1 cellular context compared by ENCODE assay signal in genomic region chr11:125568970-125569912, GRCh38.
TF ChIP-seq lines count a peak whose summit lies in the region.

Gene EI24 (plus strand): TSS chr11:125569477. CDS start chr11:125572528, 3,051 bp downstream.

TF ChIP-seq in HepG2, 621 proteins besides CTCF, POLR2A, EP300 and RAD21 (continued from another document and continues in another):
- TF ChIP-seq ZBED4 (CRISPR knock-in tag; IDR thresholded peaks at IDR 0.05; ENCODE audit: borderline replicate concordance) (no peak), MEF2D (CRISPR knock-in tag; IDR thresholded peaks at IDR 0.05) (0 out of 2 replicates have a peak, but pooled peaks have one; percentile 38), PHB2 (IDR thresholded peaks at IDR 0.05; ENCODE audit: partially characterized antibody) (no peak), GATA4 (IDR thresholded peaks at IDR 0.05; ENCODE audit: borderline replicate concordance, low read depth) (no peak), CHCHD3 (CRISPR knock-in tag; IDR thresholded peaks at IDR 0.05) (no peak), DMAP1 (CRISPR knock-in tag; IDR thresholded peaks at IDR 0.05) (peak; percentile 69; the same call in 1 of the 2 replicates), ZSCAN12 (CRISPR knock-in tag; IDR thresholded peaks at IDR 0.05) (no peak), TBX3 (IDR thresholded peaks at IDR 0.05; ENCODE audit: borderline replicate concordance) (no peak), NFIC (IDR thresholded peaks at IDR 0.05; ENCODE audit: low read length) (no peak), NBN (conservative IDR thresholded peaks at IDR 0.05) (no peak), ZNF180 (CRISPR knock-in tag; IDR thresholded peaks at IDR 0.05; ENCODE audit: borderline replicate concordance, low read depth) (no peak), BHLHE40 (IDR thresholded peaks at IDR 0.05; ENCODE audit: low read length) (no peak), ZNF574 (CRISPR knock-in tag; IDR thresholded peaks at IDR 0.05) (peak; percentile 96), KLF16 (CRISPR knock-in tag; IDR thresholded peaks at IDR 0.05) (0 out of 4 replicates have a peak, but pooled peaks of 1 of the 2 experiments have one; percentile 43), HOMEZ (CRISPR knock-in tag; IDR thresholded peaks at IDR 0.05; ENCODE audit: low read depth) (0 out of 2 replicates have a peak, but pooled peaks have one; percentile 21), KDM4B (CRISPR knock-in tag; IDR thresholded peaks at IDR 0.05) (peak; percentile 12; the same call in 1 of the 2 replicates), FOXA3 (CRISPR knock-in tag; IDR thresholded peaks at IDR 0.05) (no peak; the same call in 1 of the 2 replicates), CBX2 (IDR thresholded peaks at IDR 0.05; ENCODE audit: low read depth, low read length) (no peak), CBX2 (CRISPR knock-in tag; IDR thresholded peaks at IDR 0.05; ENCODE audit: low read depth) (no peak), KAT2B (IDR thresholded peaks at IDR 0.05; ENCODE audit: borderline replicate concordance, low read depth, low read length) (no peak), MTA1 (CRISPR knock-in tag; IDR thresholded peaks at IDR 0.05; ENCODE audit: borderline replicate concordance) (no peak; the same call in 1 of the 2 replicates), ZSCAN9 (CRISPR knock-in tag; IDR thresholded peaks at IDR 0.05; ENCODE audit: borderline replicate concordance) (peak; percentile 28; the same call in 1 of the 2 replicates), ZBTB26 (CRISPR knock-in tag; IDR thresholded peaks at IDR 0.05; ENCODE audit: borderline replicate concordance) (no peak), ZNF781 (CRISPR knock-in tag; IDR thresholded peaks at IDR 0.05; ENCODE audit: borderline replicate concordance, not compliant biosample characterization) (no peak), ZGPAT (CRISPR knock-in tag; IDR thresholded peaks at IDR 0.05) (peak; percentile 67; the same call in 1 of the 2 replicates), ARID5B (CRISPR knock-in tag; IDR thresholded peaks at IDR 0.05) (no peak; the same call in 1 of the 2 replicates), ARHGAP35 (CRISPR knock-in tag; IDR thresholded peaks at IDR 0.05; ENCODE audit: borderline replicate concordance) (no peak; the same call in 1 of the 2 replicates), HNRNPK (IDR thresholded peaks at IDR 0.05; ENCODE audit: low read depth, low read length, poor library complexity, severe bottlenecking) (peak; percentile 79), PHF21A (CRISPR knock-in tag; IDR thresholded peaks at IDR 0.05) (peak; percentile 41; the same call in 1 of the 2 replicates)
- TF ChIP-seq, protein P1, sequence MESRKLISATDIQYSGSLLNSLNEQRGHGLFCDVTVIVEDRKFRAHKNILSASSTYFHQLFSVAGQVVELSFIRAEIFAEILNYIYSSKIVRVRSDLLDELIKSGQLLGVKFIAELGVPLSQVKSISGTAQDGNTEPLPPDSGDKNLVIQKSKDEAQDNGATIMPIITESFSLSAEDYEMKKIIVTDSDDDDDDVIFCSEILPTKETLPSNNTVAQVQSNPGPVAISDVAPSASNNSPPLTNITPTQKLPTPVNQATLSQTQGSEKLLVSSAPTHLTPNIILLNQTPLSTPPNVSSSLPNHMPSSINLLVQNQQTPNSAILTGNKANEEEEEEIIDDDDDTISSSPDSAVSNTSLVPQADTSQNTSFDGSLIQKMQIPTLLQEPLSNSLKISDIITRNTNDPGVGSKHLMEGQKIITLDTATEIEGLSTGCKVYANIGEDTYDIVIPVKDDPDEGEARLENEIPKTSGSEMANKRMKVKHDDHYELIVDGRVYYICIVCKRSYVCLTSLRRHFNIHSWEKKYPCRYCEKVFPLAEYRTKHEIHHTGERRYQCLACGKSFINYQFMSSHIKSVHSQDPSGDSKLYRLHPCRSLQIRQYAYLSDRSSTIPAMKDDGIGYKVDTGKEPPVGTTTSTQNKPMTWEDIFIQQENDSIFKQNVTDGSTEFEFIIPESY (CRISPR knock-in tag; IDR thresholded peaks at IDR 0.05), result no peak
- TF ChIP-seq, protein P2, sequence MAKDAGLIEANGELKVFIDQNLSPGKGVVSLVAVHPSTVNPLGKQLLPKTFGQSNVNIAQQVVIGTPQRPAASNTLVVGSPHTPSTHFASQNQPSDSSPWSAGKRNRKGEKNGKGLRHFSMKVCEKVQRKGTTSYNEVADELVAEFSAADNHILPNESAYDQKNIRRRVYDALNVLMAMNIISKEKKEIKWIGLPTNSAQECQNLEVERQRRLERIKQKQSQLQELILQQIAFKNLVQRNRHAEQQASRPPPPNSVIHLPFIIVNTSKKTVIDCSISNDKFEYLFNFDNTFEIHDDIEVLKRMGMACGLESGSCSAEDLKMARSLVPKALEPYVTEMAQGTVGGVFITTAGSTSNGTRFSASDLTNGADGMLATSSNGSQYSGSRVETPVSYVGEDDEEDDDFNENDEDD (CRISPR knock-in tag; IDR thresholded peaks at IDR 0.05; ENCODE audit: borderline replicate concordance), result peak; percentile 81; the same call in 1 of the 2 replicates
- TF ChIP-seq, protein P3, sequence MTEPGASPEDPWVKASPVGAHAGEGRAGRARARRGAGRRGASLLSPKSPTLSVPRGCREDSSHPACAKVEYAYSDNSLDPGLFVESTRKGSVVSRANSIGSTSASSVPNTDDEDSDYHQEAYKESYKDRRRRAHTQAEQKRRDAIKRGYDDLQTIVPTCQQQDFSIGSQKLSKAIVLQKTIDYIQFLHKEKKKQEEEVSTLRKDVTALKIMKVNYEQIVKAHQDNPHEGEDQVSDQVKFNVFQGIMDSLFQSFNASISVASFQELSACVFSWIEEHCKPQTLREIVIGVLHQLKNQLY (CRISPR knock-in tag; IDR thresholded peaks at IDR 0.05), result 0 out of 2 replicates have a peak, but pooled peaks have one; percentile 16
- TF ChIP-seq, protein P4, sequence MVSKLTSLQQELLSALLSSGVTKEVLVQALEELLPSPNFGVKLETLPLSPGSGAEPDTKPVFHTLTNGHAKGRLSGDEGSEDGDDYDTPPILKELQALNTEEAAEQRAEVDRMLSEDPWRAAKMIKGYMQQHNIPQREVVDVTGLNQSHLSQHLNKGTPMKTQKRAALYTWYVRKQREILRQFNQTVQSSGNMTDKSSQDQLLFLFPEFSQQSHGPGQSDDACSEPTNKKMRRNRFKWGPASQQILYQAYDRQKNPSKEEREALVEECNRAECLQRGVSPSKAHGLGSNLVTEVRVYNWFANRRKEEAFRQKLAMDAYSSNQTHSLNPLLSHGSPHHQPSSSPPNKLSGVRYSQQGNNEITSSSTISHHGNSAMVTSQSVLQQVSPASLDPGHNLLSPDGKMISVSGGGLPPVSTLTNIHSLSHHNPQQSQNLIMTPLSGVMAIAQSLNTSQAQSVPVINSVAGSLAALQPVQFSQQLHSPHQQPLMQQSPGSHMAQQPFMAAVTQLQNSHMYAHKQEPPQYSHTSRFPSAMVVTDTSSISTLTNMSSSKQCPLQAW (CRISPR knock-in tag; IDR thresholded peaks at IDR 0.05), result peak; percentile 78
- TF ChIP-seq, protein P5, sequence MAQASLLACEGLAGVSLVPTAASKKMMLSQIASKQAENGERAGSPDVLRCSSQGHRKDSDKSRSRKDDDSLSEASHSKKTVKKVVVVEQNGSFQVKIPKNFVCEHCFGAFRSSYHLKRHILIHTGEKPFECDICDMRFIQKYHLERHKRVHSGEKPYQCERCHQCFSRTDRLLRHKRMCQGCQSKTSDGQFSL (CRISPR knock-in tag; IDR thresholded peaks at IDR 0.05), result no peak
